8 cellular contexts compared by ENCODE assay signal in the genomic region with DNA sequence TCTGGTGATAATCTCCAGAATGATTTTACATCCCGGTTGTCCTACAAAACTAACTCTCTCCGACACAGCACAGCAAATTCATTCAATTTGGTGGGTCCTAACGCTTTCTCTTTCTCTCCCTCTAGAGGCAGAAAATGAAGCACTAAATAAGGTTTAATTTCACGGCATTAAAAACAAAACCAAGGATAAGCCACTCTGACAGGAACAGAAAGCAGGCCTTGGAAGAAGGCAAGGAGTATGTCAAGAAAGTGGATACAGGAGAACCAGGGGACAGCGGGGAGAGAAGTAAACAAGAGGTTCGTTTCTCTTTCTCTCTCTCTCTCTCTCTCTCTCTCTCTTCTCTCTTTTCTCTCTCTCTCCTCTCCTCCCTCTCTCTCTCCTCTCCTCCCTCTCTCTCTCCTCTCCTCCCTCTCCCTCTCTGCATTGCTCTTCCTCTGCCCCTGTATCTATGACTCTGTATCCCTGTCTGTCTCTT. TPM values are rescaled to one million over a fixed set of nuclear protein-coding genes. Genes with fewer than 3 reads are reported as not detected.
DNase-seq lines count a peak whose midpoint lies in the region; ATAC-seq and TF ChIP-seq lines count a peak whose summit lies in the region.

No MANE protein-coding gene starts in this region.

- no peak overlapping the region for H2BK120ac ChIP-seq in trophoblast cell (ENCODE audit: insufficient read depth, low read length, poor library complexity)

- peak overlapping the region; percentile 0 for H3K4me3 Mint-ChIP-seq in CD8-positive, alpha-beta T cell
- H3K4me3 Mint-ChIP-seq in mesothelial cell of epicardium: no peak overlapping the region

- POLR2A ChIA-PET in CD8-positive, alpha-beta T cell (lab: Charles Lee): no interaction called here

- intact Hi-C loops in CD8-positive, alpha-beta T cell (cut with DNase I, micrococcal nuclease): no loop called here

- H3K23ac ChIP-seq in trophoblast cell (ENCODE audit: low read length): peak overlapping the region; percentile 3

- no peak for ATAC-seq in CD8-positive, alpha-beta T cell
- ATAC-seq in HG03280 (IDR thresholded peaks at IDR 0.05; ENCODE audit: unreplicated experiment) (no peak), HG03342 (IDR thresholded peaks at IDR 0.05; ENCODE audit: unreplicated experiment) (no peak)

- no peak overlapping the region for H3K4me3 ChIP-seq in CD8-positive, alpha-beta T cell (ENCODE audit: low read depth, low read length)
- H3K4me3 ChIP-seq in epithelial cell of proximal tubule (ENCODE audit: low read depth, low read length) (no peak overlapping the region), trophoblast cell (ENCODE audit: low read depth, low read length) (no peak overlapping the region)

- H4K91ac ChIP-seq in trophoblast cell (ENCODE audit: low read depth, low read length): no peak overlapping the region

- H2AFZ ChIP-seq in trophoblast cell (ENCODE audit: insufficient read depth, low read length, poor library complexity): no peak overlapping the region

- no peaks in the 10 kb centered on the region for H3K36me3 ChIP-seq in CD8-positive, alpha-beta T cell (ENCODE audit: insufficient read depth, low read length)
- no peaks in the 10 kb centered on the region for H3K36me3 ChIP-seq in trophoblast cell (ENCODE audit: control insufficient read depth in 1 of 2, insufficient read depth in 2 of 2, low read length in 2 of 2)

- CTCF ChIA-PET in CD8-positive, alpha-beta T cell (lab: Charles Lee): no interaction called here

- H3K4me2 ChIP-seq in trophoblast cell (ENCODE audit: low read length): no peak overlapping the region

- H3K27ac ChIP-seq in CD8-positive, alpha-beta T cell (ENCODE audit: low read depth, low read length): no peak overlapping the region
- no peak overlapping the region for H3K27ac ChIP-seq in trophoblast cell (ENCODE audit: low read depth, low read length)

- no peak overlapping the region for H3K27ac Mint-ChIP-seq in CD8-positive, alpha-beta T cell
- no peak overlapping the region for H3K27ac Mint-ChIP-seq in mesothelial cell of epicardium

- peaks cover 16% of the 10 kb centered on the region for H3K4me1 Mint-ChIP-seq in CD8-positive, alpha-beta T cell (ENCODE audit: low read depth)
- peaks cover 21% of the 10 kb centered on the region for H3K4me1 Mint-ChIP-seq in mesothelial cell of epicardium

- H2AK5ac ChIP-seq in trophoblast cell (ENCODE audit: low read length): no peak overlapping the region

- no peak for TF ChIP-seq CTCF in CD8-positive, alpha-beta T cell (IDR thresholded peaks at IDR 0.05)
- TF ChIP-seq CTCF in epithelial cell of proximal tubule (conservative IDR thresholded peaks at IDR 0.05; ENCODE audit: low read depth, low read length): peak; percentile 44
- TF ChIP-seq CTCF in mesothelial cell of epicardium (IDR thresholded peaks at IDR 0.05; ENCODE audit: unreplicated experiment): no peak

- no peak overlapping the region for H3K9ac ChIP-seq in trophoblast cell (ENCODE audit: low read length)

- H3K27me3 ChIP-seq in CD8-positive, alpha-beta T cell (ENCODE audit: insufficient read depth, low read length): peaks cover 5% of the 10 kb centered on the region
- peaks cover 27% of the 10 kb centered on the region for H3K27me3 ChIP-seq in trophoblast cell (ENCODE audit: insufficient read depth, low read length)

- no peak for DNase-seq in CD8-positive, alpha-beta T cell
- DNase-seq in NCI-H1694 (lab: John Stamatoyannopoulos, UW) (peak; percentile 32), epithelial cell of proximal tubule (ENCODE audit: low read depth) (no peak), trophoblast cell (no peak), amniotic stem cell (lab: John Stamatoyannopoulos, UW) (no peak), mesothelial cell of epicardium (ENCODE audit: low spot score in 2 of 2, unreplicated experiment in 2 of 2) (no peak)

- no peaks in the 10 kb centered on the region for H3K4me1 ChIP-seq in CD8-positive, alpha-beta T cell (ENCODE audit: insufficient read depth, low read length)
- peaks cover 0 to 4% of the 10 kb centered on the region in 2 experiments for H3K4me1 ChIP-seq in trophoblast cell (ENCODE audit: control insufficient read depth in 1 of 2, insufficient read depth in 2 of 2, low read length in 2 of 2)

- H3K27me3 Mint-ChIP-seq in CD8-positive, alpha-beta T cell (ENCODE audit: low read depth): peaks cover 67% of the 10 kb centered on the region
- H3K27me3 Mint-ChIP-seq in mesothelial cell of epicardium (ENCODE audit: low read depth): peaks cover 97% of the 10 kb centered on the region

- H3K9me3 ChIP-seq in CD8-positive, alpha-beta T cell (ENCODE audit: low read length): no peaks in the 10 kb centered on the region
- H3K9me3 ChIP-seq in trophoblast cell (ENCODE audit: insufficient read depth, low read depth, low read length): peaks cover 2% of the 10 kb centered on the region

- H3K79me2 ChIP-seq in trophoblast cell (ENCODE audit: control insufficient read depth, insufficient read depth, low read length, poor library complexity): no peaks in the 10 kb centered on the region

- WGBS in trophoblast cell (ENCODE audit: extremely low coverage, insufficient coverage, insufficient read length): no CpG with 5 or more reads among the region's 6 CpGs

- H4K8ac ChIP-seq in trophoblast cell (ENCODE audit: low read depth, low read length): no peak overlapping the region

- no peak overlapping the region for H3K4ac ChIP-seq in trophoblast cell (ENCODE audit: low read depth, low read length)

- H3K14ac ChIP-seq in trophoblast cell (ENCODE audit: low read length): no peak overlapping the region

- H3K36me3 Mint-ChIP-seq in CD8-positive, alpha-beta T cell: no peaks in the 10 kb centered on the region
- no peaks in the 10 kb centered on the region for H3K36me3 Mint-ChIP-seq in mesothelial cell of epicardium

- H4K12ac ChIP-seq in trophoblast cell (ENCODE audit: low read depth, low read length): no peak overlapping the region

- H3K18ac ChIP-seq in trophoblast cell (ENCODE audit: low read length): no peak overlapping the region

- no peak overlapping the region for H2BK5ac ChIP-seq in trophoblast cell (ENCODE audit: low read depth, low read length, poor library complexity)

- no peaks in the 10 kb centered on the region for H3K9me3 Mint-ChIP-seq in CD8-positive, alpha-beta T cell
- H3K9me3 Mint-ChIP-seq in mesothelial cell of epicardium: no peaks in the 10 kb centered on the region

- H3K79me1 ChIP-seq in trophoblast cell (ENCODE audit: low read length): no peaks in the 10 kb centered on the region

- H2BK12ac ChIP-seq in trophoblast cell (ENCODE audit: low read length): no peak overlapping the region

RNA-seq across cellular contexts. Expression of gene EBF1, which starts 49.8 kb away (rescaled TPM):
- total RNA-seq in CD8-positive, alpha-beta T cell: 1 to 10 TPM in 1 of 2 experiments, under 1 TPM in 1; 0.67 to 1.3 TPM
- not detected in 2 replicates for total RNA-seq in epithelial cell of proximal tubule
- polyA plus RNA-seq in trophoblast cell (2013): not detected in 2 replicates
- total RNA-seq in mesothelial cell of epicardium: 0.96 to 1.6 TPM (median 1.4 TPM) in 3 replicates
